1 cellular context compared by ENCODE assay signal in the genomic region with DNA sequence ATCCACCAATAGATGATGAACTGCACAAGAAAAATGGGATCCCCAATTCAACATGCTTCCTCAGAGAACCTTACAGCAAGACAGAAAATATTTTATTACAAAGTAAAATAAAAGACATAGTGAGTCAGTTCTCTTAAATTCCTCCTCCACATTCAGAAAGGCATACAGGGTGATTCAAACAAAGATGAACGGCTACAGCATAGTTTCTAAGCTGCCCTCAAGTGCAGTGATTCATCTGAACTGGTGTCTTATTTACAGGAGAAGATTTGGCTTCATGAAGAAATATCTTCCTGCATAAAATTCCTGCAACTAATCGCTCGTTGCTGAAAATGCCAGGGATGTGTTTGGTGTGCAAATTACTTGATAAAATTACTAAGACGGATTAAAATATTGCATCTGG.
TF ChIP-seq lines count a peak whose summit lies in the region.

No MANE protein-coding gene starts in this region.

TF ChIP-seq in IMR-90, 13 proteins besides CTCF, POLR2A, EP300 and RAD21:
- TF ChIP-seq, protein P1, sequence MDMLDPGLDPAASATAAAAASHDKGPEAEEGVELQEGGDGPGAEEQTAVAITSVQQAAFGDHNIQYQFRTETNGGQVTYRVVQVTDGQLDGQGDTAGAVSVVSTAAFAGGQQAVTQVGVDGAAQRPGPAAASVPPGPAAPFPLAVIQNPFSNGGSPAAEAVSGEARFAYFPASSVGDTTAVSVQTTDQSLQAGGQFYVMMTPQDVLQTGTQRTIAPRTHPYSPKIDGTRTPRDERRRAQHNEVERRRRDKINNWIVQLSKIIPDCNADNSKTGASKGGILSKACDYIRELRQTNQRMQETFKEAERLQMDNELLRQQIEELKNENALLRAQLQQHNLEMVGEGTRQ (IDR thresholded peaks at IDR 0.05; ENCODE audit: low read depth, low read length), result no peak
- no peak for TF ChIP-seq MAFK (IDR thresholded peaks at IDR 0.05; ENCODE audit: low read depth, low read length)
- TF ChIP-seq RCOR1 (IDR thresholded peaks at IDR 0.05; ENCODE audit: insufficient replicate concordance, low read length), result no peak
- no peak for TF ChIP-seq ELK1 (IDR thresholded peaks at IDR 0.05; ENCODE audit: borderline replicate concordance, low read depth, low read length)
- no peak for TF ChIP-seq CHD1 (IDR thresholded peaks at IDR 0.05; ENCODE audit: low read depth, low read length)
- TF ChIP-seq NFE2L2 (IDR thresholded peaks at IDR 0.05; ENCODE audit: low read depth, low read length), result no peak
- no peak for TF ChIP-seq FOS (IDR thresholded peaks at IDR 0.05; ENCODE audit: low read depth, low read length)
- TF ChIP-seq MAZ (IDR thresholded peaks at IDR 0.05; ENCODE audit: borderline replicate concordance, low read depth, low read length), result no peak
- no peak for TF ChIP-seq MXI1 (IDR thresholded peaks at IDR 0.05; ENCODE audit: borderline replicate concordance, low read depth, low read length)
- TF ChIP-seq SMC3 (IDR thresholded peaks at IDR 0.05; ENCODE audit: low read depth, low read length), result no peak
